8 cellular contexts compared by ENCODE assay signal in the genomic region with DNA sequence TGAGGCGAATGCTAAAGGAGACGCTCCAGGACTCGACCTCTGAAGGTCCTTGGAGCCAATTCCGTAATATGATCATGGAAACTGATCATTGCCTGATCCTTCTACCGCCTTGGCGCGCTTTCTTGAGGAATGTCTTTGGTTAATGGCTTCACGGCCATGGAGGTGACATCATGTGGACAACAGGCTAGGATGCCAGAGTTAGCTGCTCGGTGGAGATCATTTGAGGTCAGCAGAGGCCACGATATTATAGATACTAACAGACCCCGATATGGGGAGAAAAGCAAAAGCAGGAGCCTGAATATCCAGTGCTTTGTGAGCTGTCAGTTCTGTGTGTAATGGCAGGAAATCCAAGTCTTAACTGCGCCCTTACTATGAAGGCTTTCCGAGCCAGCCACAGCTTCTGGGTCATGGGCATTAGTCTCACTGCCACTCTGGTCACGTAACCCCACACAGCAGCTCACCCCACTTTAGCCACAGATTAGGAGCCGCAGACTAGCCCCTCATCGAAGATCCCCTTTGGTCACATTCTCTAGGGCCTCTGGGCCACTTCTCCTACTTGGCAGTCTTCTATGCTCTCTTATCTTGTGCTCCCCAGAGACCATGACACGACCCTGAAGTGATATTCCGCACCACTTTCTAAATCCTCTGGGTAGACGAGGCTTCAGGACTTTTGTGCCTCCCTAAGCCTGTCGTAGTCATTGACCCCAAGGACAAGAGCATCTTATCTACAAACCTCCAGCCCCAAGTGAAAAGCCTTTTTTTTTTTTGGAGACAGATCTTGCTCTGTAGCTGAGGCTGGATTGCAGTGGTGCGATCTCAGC. TPM values are rescaled to one million over a fixed set of nuclear protein-coding genes. Genes with fewer than 3 reads are reported as not detected.
A peak's percentile ranks its signal among the peaks of the same experiment; 100 is the strongest.
DNase-seq lines count a peak whose midpoint lies in the region; ATAC-seq, FAIRE-seq and TF ChIP-seq lines count a peak whose summit lies in the region.

No MANE protein-coding gene starts in this region.

- no peaks in the 10 kb centered on the region for H3K27me3 Mint-ChIP-seq in H9 (ENCODE audit: low read depth)

- no peaks in the 10 kb centered on the region for H3K9me3 Mint-ChIP-seq in H9

- H3K4ac ChIP-seq in H9 (ENCODE audit: low read depth, low read length), result no peak overlapping the region

- H3K4me1 Mint-ChIP-seq in H9, result peaks cover 15 to 19% of the 10 kb centered on the region in 2 experiments

- no peak overlapping the region for H4K91ac ChIP-seq in H9 (ENCODE audit: insufficient read length, low read depth, low read length)

- H3K23ac ChIP-seq in H9 (ENCODE audit: insufficient read length, low read depth, low read length), result no peak overlapping the region

- no peak for DNase-seq in H9
- DNase-seq in omental fat pad (ENCODE audit: low spot score), result peak; percentile 42
- no peak for DNase-seq in SW480 (ENCODE audit: low spot score)
- DNase-seq in H54 (ENCODE audit: insufficient read length, low spot score), result no peak

- no peak overlapping the region for H4K8ac ChIP-seq in H9 (replicated peaks; ENCODE audit: insufficient read length, low read depth, low read length)

- H3K27ac Mint-ChIP-seq in H9, result peak overlapping the region; percentile 96 to 99 (median 99)

- TF ChIP-seq POLR2A in H54 (IDR thresholded peaks at IDR 0.05; ENCODE audit: low read depth, low read length), result no peak

- no peak overlapping the region for H3T11ph ChIP-seq in H9 (ENCODE audit: low read length)

- peaks cover 15% of the 10 kb centered on the region; the same call in 1 of the 2 replicates for H3K79me2 ChIP-seq in H9 (ENCODE audit: insufficient read depth, low read length)

- WGBS in H9 (ENCODE audit: extremely low coverage, insufficient read length, low lambda C conversion rate), result no CpG with 5 or more reads among the region's 21 CpGs

- peaks cover 8 to 51% (median 29%) of the 10 kb centered on the region in 3 experiments for H3K36me3 Mint-ChIP-seq in H9 (ENCODE audit: insufficient read depth in 1 of 3, low read depth in 3 of 3)

- H3K4me1 ChIP-seq in H9 (ENCODE audit: insufficient read depth, low read length), result no peaks in the 10 kb centered on the region; the same call in 1 of the 2 replicates

- no peaks in the 10 kb centered on the region for H3K9me3 ChIP-seq in H9 (ENCODE audit: control insufficient read depth, low read depth, low read length)

- peaks cover 11% of the 10 kb centered on the region for H3K23me2 ChIP-seq in H9 (ENCODE audit: insufficient read length, low read depth, low read length, poor library complexity, severe bottlenecking)

- H2BK20ac ChIP-seq in H9 (ENCODE audit: low read depth, low read length, poor library complexity, severe bottlenecking), result no peak overlapping the region

- H2BK12ac ChIP-seq in H9 (ENCODE audit: insufficient read length, low read depth, low read length), result no peak overlapping the region

- no peaks in the 10 kb centered on the region for H4K20me1 ChIP-seq in H9 (ENCODE audit: control insufficient read depth, insufficient read depth, insufficient read length)

- no peaks in the 10 kb centered on the region for H3K27me3 ChIP-seq in H9 (ENCODE audit: insufficient read depth, low read length)

- peaks cover 15% of the 10 kb centered on the region for H3K79me1 ChIP-seq in H9 (ENCODE audit: insufficient read depth, low read depth, low read length, poor library complexity, severe bottlenecking)

- no peak overlapping the region for H4K5ac ChIP-seq in H9 (ENCODE audit: insufficient read length, low read depth, low read length)

- FAIRE-seq in H54 (lab: Jason Lieb, UNC), result no peak

- ATAC-seq in SK-N-SH treated with all-trans-retinoic acid at 6 μM for 48 hours (peak; percentile 23), esophagus mucosa (peak; percentile 1), omental fat pad (ENCODE audit: low FRiP score) (peak; percentile 39), GM18519 (IDR thresholded peaks at IDR 0.05; ENCODE audit: low FRiP score, unreplicated experiment) (no peak), HG02852 (IDR thresholded peaks at IDR 0.05; ENCODE audit: unreplicated experiment) (no peak)

- peak overlapping the region; percentile 35 for H3K27ac ChIP-seq in H9 (ENCODE audit: insufficient read length, low read depth, low read length)

- peak overlapping the region; percentile 95 to 96 for H3K4me3 Mint-ChIP-seq in H9

- no peak overlapping the region for H2AFZ ChIP-seq in H9 (ENCODE audit: low read length)

- no peak overlapping the region for H2BK15ac ChIP-seq in H9 (ENCODE audit: low read depth, low read length)

- H2BK5ac ChIP-seq in H9 (ENCODE audit: insufficient read length, low read length), result peak overlapping the region; percentile 24

- H2AK5ac ChIP-seq in H9 (ENCODE audit: insufficient read length, low read length), result no peak overlapping the region

- H3K56ac ChIP-seq in H9 (ENCODE audit: insufficient read length, low read depth, low read length), result no peak overlapping the region

- peak overlapping the region; percentile 3 for H3K18ac ChIP-seq in H9 (ENCODE audit: insufficient read length, low read depth, low read length)

- TF ChIP-seq CTCF in H9 (conservative IDR thresholded peaks at IDR 0.05) (no peak), omental fat pad (IDR thresholded peaks at IDR 0.05) (no peak)

- peak overlapping the region; percentile 2; the same call in 1 of the 2 replicates for H3K14ac ChIP-seq in H9 (ENCODE audit: insufficient read depth, low read length)

- H3K9ac ChIP-seq in H9 (ENCODE audit: extremely low read depth, insufficient read length, low read length), result peak overlapping the region; percentile 34

- peak overlapping the region; percentile 64 for H3K4me2 ChIP-seq in H9 (ENCODE audit: insufficient read depth, insufficient read length, low read length)

- no peak overlapping the region for H2BK120ac ChIP-seq in H9 (ENCODE audit: low read depth, low read length, poor library complexity, severe bottlenecking)

TF ChIP-seq in SK-N-SH treated with all-trans-retinoic acid at 6 μM for 48 hours, 23 proteins besides CTCF, POLR2A, EP300 and RAD21 (continues in another document):
- TF ChIP-seq, protein P1, sequence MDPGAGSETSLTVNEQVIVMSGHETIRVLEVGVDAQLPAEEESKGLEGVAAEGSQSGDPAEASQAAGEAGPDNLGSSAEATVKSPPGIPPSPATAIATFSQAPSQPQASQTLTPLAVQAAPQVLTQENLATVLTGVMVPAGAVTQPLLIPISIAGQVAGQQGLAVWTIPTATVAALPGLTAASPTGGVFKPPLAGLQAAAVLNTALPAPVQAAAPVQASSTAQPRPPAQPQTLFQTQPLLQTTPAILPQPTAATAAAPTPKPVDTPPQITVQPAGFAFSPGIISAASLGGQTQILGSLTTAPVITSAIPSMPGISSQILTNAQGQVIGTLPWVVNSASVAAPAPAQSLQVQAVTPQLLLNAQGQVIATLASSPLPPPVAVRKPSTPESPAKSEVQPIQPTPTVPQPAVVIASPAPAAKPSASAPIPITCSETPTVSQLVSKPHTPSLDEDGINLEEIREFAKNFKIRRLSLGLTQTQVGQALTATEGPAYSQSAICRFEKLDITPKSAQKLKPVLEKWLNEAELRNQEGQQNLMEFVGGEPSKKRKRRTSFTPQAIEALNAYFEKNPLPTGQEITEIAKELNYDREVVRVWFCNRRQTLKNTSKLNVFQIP (CRISPR knock-in tag; IDR thresholded peaks at IDR 0.05; ENCODE audit: borderline replicate concordance, low read depth), result no peak
- TF ChIP-seq, protein P2, sequence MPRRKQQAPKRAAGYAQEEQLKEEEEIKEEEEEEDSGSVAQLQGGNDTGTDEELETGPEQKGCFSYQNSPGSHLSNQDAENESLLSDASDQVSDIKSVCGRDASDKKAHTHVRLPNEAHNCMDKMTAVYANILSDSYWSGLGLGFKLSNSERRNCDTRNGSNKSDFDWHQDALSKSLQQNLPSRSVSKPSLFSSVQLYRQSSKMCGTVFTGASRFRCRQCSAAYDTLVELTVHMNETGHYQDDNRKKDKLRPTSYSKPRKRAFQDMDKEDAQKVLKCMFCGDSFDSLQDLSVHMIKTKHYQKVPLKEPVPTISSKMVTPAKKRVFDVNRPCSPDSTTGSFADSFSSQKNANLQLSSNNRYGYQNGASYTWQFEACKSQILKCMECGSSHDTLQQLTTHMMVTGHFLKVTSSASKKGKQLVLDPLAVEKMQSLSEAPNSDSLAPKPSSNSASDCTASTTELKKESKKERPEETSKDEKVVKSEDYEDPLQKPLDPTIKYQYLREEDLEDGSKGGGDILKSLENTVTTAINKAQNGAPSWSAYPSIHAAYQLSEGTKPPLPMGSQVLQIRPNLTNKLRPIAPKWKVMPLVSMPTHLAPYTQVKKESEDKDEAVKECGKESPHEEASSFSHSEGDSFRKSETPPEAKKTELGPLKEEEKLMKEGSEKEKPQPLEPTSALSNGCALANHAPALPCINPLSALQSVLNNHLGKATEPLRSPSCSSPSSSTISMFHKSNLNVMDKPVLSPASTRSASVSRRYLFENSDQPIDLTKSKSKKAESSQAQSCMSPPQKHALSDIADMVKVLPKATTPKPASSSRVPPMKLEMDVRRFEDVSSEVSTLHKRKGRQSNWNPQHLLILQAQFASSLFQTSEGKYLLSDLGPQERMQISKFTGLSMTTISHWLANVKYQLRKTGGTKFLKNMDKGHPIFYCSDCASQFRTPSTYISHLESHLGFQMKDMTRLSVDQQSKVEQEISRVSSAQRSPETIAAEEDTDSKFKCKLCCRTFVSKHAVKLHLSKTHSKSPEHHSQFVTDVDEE (CRISPR knock-in tag; IDR thresholded peaks at IDR 0.05), result no peak
- TF ChIP-seq, protein P3, sequence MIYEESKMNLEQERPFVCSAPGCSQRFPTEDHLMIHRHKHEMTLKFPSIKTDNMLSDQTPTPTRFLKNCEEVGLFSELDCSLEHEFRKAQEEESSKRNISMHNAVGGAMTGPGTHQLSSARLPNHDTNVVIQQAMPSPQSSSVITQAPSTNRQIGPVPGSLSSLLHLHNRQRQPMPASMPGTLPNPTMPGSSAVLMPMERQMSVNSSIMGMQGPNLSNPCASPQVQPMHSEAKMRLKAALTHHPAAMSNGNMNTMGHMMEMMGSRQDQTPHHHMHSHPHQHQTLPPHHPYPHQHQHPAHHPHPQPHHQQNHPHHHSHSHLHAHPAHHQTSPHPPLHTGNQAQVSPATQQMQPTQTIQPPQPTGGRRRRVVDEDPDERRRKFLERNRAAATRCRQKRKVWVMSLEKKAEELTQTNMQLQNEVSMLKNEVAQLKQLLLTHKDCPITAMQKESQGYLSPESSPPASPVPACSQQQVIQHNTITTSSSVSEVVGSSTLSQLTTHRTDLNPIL (CRISPR knock-in tag; IDR thresholded peaks at IDR 0.05; ENCODE audit: low read depth), result no peak
- TF ChIP-seq SNAI2 (CRISPR knock-in tag; IDR thresholded peaks at IDR 0.05), result no peak

RNA-seq across cellular contexts. Expression of a gene that starts 0.7 kb away (rescaled TPM):
- total RNA-seq in H9 (2021) (250 and 253 TPM in 2 replicates), esophagus mucosa (215 TPM), omental fat pad (100 to 1,000 TPM; 143 to 210 (median 194) TPM)

RNA-seq across cellular contexts. Expression of a gene that starts 14.9 kb away (rescaled TPM):
- 203 and 221 TPM in 2 replicates for total RNA-seq in H9 (2021)
- 67.7 TPM for total RNA-seq in esophagus mucosa
- 10 to 100 TPM; 60.4 to 77.8 (median 69.7) TPM for total RNA-seq in omental fat pad

RNA-seq across cellular contexts. Expression of a gene that starts 32.9 kb away (rescaled TPM):
- total RNA-seq in H9 (2021), result 35.4 and 40.8 TPM in 2 replicates
- total RNA-seq in esophagus mucosa, result 21.4 TPM
- 10 to 100 TPM; 17.3 to 57.8 (median 40.7) TPM for total RNA-seq in omental fat pad

RNA-seq across cellular contexts. Expression of a gene that starts 34.1 kb away (rescaled TPM):
- total RNA-seq in H9 (2021) (24.8 and 26.1 TPM in 2 replicates), esophagus mucosa (3.1 TPM), omental fat pad (10 to 100 TPM in 3 of 4 donors, 1 to 10 TPM in 1; 9.0 to 18.1 (median 13.5) TPM)

RNA-seq across cellular contexts. Expression of a gene that starts 37.8 kb away (rescaled TPM):
- 1.5 and 2.0 TPM in 2 replicates for total RNA-seq in H9 (2021)
- total RNA-seq in esophagus mucosa, result 1.8 TPM
- 1 to 10 TPM in 1 of 4 donors, not detected in 3; 2.2 TPM for total RNA-seq in omental fat pad

Comparison
In these comparisons a context has a peak if more than half of its experiments do, and no peak if none do; other contexts are left out.
1. ATAC-seq: peak in SK-N-SH treated with all-trans-retinoic acid at 6 μM for 48 hours (single experiment), esophagus mucosa (single experiment) and omental fat pad (single experiment); none in GM18519 (single experiment) and HG02852 (single experiment).